In genomic region chr9:89314955-89315354, GRCh38 we compare ENCODE assay signal across 11 cellular contexts. TPM values are rescaled to one million over a fixed set of nuclear protein-coding genes. Genes with fewer than 3 reads are reported as not detected.
DNase-seq lines count a peak whose midpoint lies in the region; ATAC-seq, FAIRE-seq and TF ChIP-seq lines count a peak whose summit lies in the region.
"Had no signal": no experiment of that assay in that cellular context is flagged by ENCODE, and none has a peak within 500 bp of the region (broad histone marks: within the 10 kb centered on the region; RNA-seq: fewer than 3 reads in every experiment).

No MANE protein-coding gene starts in this region.

- in situ Hi-C loops in K562 (cut with MboI) = no loop called here

- peak overlapping the region; percentile 65 for H3K27ac Mint-ChIP-seq in activated CD4-positive, alpha-beta T cell treated with anti-CD3 and anti-CD28 coated beads for 36 hours

- CTCF ChIA-PET in activated CD4-positive, alpha-beta T cell treated with anti-CD3 and anti-CD28 coated beads for 36 hours (lab: Charles Lee) = no interaction called here
- CTCF ChIA-PET in K562 (lab: Yijun Ruan, JAX; ENCODE audit: low intra/inter-chr PET ratio) = no interaction called here

- H3K4me3 ChIP-seq in MG63 (peak overlapping the region; percentile 75; the same call in 1 of the 2 replicates), K562 (peak overlapping the region; percentile 82; the same call in 1 of the 2 replicates), neuron (ENCODE audit: low read length) (peak overlapping the region; percentile 97)

- no peaks in the 10 kb centered on the region for H3K27me3 Mint-ChIP-seq in activated CD4-positive, alpha-beta T cell treated with anti-CD3 and anti-CD28 coated beads for 36 hours

- WGBS in K562 (ENCODE audit: insufficient coverage, low coverage, missing lambda C conversion rate) = 63% methylated on average over 1 of the region's 1 CpG

- intact Hi-C loops in activated CD4-positive, alpha-beta T cell treated with anti-CD3 and anti-CD28 coated beads for 36 hours (cut with DNase I, micrococcal nuclease) = loop anchor here (10.0 kb wide), 4 partner anchors 210 to 1340 kb away; partner anchors contain the start of gene CDK20 (in 1 of the 2)
- intact Hi-C loops in K562 (cut with micrococcal nuclease) = no loop called here

- H3K9ac ChIP-seq in K562 (ENCODE audit: insufficient read depth in 1 of 2, low read depth in 2 of 2, low read length in 2 of 2) = peak overlapping the region in 1 of 2 experiments; percentile 98; a peak in 3 of 4 replicates

- no peaks in the 10 kb centered on the region for H3K9me3 ChIP-seq in MG63
- H3K9me3 ChIP-seq in K562 (replicated peaks; ENCODE audit: control insufficient read depth, insufficient read depth, low read depth, low read length) = no peaks in the 10 kb centered on the region
- no peaks in the 10 kb centered on the region for H3K9me3 ChIP-seq in neuron (ENCODE audit: low read length)

- H3K9me1 ChIP-seq in K562 (ENCODE audit: control insufficient read depth, insufficient read depth, low read length) = peaks cover 4% of the 10 kb centered on the region

- H4K20me1 ChIP-seq in K562 (replicated peaks; ENCODE audit: control insufficient read depth, insufficient read depth, low read length) = peaks cover 28% of the 10 kb centered on the region

- no peaks in the 10 kb centered on the region for H3K9me3 Mint-ChIP-seq in activated CD4-positive, alpha-beta T cell treated with anti-CD3 and anti-CD28 coated beads for 36 hours (ENCODE audit: low read depth)
- H3K9me3 Mint-ChIP-seq: activated T-cell treated with anti-CD3 and anti-CD28 coated beads, Interleukin-2, amount 50 U/mL, for 4 hours had no signal

- H3K79me2 ChIP-seq in K562 (ENCODE audit: control insufficient read depth, insufficient read depth, low read length) = peaks cover 87% of the 10 kb centered on the region

- FAIRE-seq in K562 (lab: Jason Lieb, UNC) = no peak
- FAIRE-seq: colon had no signal

- ATAC-seq in activated CD4-positive, alpha-beta T cell treated with anti-CD3 and anti-CD28 coated beads for 36 hours = no peak
- ATAC-seq in K562 = no peak
- ATAC-seq: activated T-cell treated with anti-CD3 and anti-CD28 coated beads, Interleukin-2, amount 50 U/mL, for 4 hours had no signal

- BruUV-seq in K562 (replicated peaks; lab: Mats Ljungman, UMichigan) = no TSS peak

- peak overlapping the region; percentile 74 for H3K4me2 ChIP-seq in K562 (ENCODE audit: insufficient read depth, low read length)

- no peak for TF ChIP-seq RAD21 in K562 (CRISPR knock-in tag; conservative IDR thresholded peaks at IDR 0.05 in 1 of 2, IDR thresholded peaks at IDR 0.05 in 1 of 2)

- no peaks in the 10 kb centered on the region for H3K27me3 ChIP-seq in MG63
- H3K27me3 ChIP-seq in K562 (ENCODE audit: control insufficient read depth in 2 of 2, insufficient read depth in 2 of 2, low read length in 2 of 2) = no peaks in the 10 kb centered on the region
- no peaks in the 10 kb centered on the region for H3K27me3 ChIP-seq in neuron (ENCODE audit: insufficient read depth, low read length)

- TF ChIP-seq EP300 in K562 (IDR thresholded peaks at IDR 0.05; ENCODE audit: low read length) = no peak

- H3K36me3 ChIP-seq in MG63 (peaks cover 63% of the 10 kb centered on the region), K562 (ENCODE audit: control insufficient read depth, insufficient read depth, low read length) (peaks cover 60% of the 10 kb centered on the region), neuron (ENCODE audit: insufficient read depth, low read length) (peaks cover 36% of the 10 kb centered on the region)

- peaks cover 71% of the 10 kb centered on the region for H3K36me3 Mint-ChIP-seq in activated CD4-positive, alpha-beta T cell treated with anti-CD3 and anti-CD28 coated beads for 36 hours (ENCODE audit: low read depth)

- DNase-seq in activated CD4-positive, alpha-beta T cell treated with anti-CD3 and anti-CD28 coated beads for 36 hours = no peak
- DNase-seq in activated CD4-positive, alpha-beta T cell treated with anti-CD3 and anti-CD28 coated beads for 4 hours = no peak
- no peak for DNase-seq in MG63
- DNase-seq in K562 (ENCODE audit: extremely low read depth in 1 of 4, low spot score in 3 of 4) = no peak
- no peak for DNase-seq in kidney tubule cell (ENCODE audit: low spot score)
- no peak for DNase-seq in NCI-H1930 (lab: John Stamatoyannopoulos, UW)
- DNase-seq in NCI-H82 (lab: John Stamatoyannopoulos, UW) = no peak
- DNase-seq: activated T-cell treated with anti-CD3 and anti-CD28 coated beads, Interleukin-2, amount 50 U/mL, for 4 hours; hippocampal formation had no signal

- TF ChIP-seq POLR2A in K562 (conservative IDR thresholded peaks at IDR 0.05) = no peak

- H3K4me1 ChIP-seq in K562 (replicated peaks in 1 of 2; ENCODE audit: control insufficient read depth in 2 of 2, insufficient read depth in 2 of 2, low read length in 2 of 2) (peaks cover 7% of the 10 kb centered on the region in 2 experiments; a peak in 3 of 5 replicates), neuron (ENCODE audit: insufficient read depth, low read length) (peaks cover 41% of the 10 kb centered on the region)

- POLR2A ChIA-PET in activated CD4-positive, alpha-beta T cell treated with anti-CD3 and anti-CD28 coated beads for 36 hours (lab: Charles Lee) = no interaction called here
- POLR2A ChIA-PET in K562 (lab: Yijun Ruan, JAX) = no interaction called here

- no peak for TF ChIP-seq CTCF in K562 (IDR thresholded peaks at IDR 0.05 in 2 of 3, conservative IDR thresholded peaks at IDR 0.05 in 1 of 3; ENCODE audit: insufficient read depth in 2 of 3, low read depth in 1 of 3, low read length in 3 of 3)

- H3K27ac ChIP-seq in K562 (ENCODE audit: extremely low read depth, low read depth, low read length) = no peak overlapping the region; the same call in 1 of the 3 replicates

- peak overlapping the region; percentile 87 for H3K4me3 Mint-ChIP-seq in activated CD4-positive, alpha-beta T cell treated with anti-CD3 and anti-CD28 coated beads for 36 hours
- H3K4me3 Mint-ChIP-seq: activated T-cell treated with anti-CD3 and anti-CD28 coated beads, Interleukin-2, amount 50 U/mL, for 4 hours had no signal

- H2AFZ ChIP-seq in K562 (ENCODE audit: low read depth, low read length) (no peak overlapping the region), neuron (ENCODE audit: low read depth, low read length) (no peak overlapping the region)

- H3K4me1 Mint-ChIP-seq in activated CD4-positive, alpha-beta T cell treated with anti-CD3 and anti-CD28 coated beads for 36 hours = peaks cover 52% of the 10 kb centered on the region

TF ChIP-seq in K562, 482 proteins besides CTCF, POLR2A, EP300 and RAD21 (continues in another document):
- TF ChIP-seq WHSC1 (IDR thresholded peaks at IDR 0.05; ENCODE audit: low read length) (no peak), ZFP30 (CRISPR knock-in tag; IDR thresholded peaks at IDR 0.05; ENCODE audit: borderline replicate concordance) (no peak), ZNF79 (CRISPR knock-in tag; IDR thresholded peaks at IDR 0.05; ENCODE audit: low read depth) (no peak), SETDB1 (IDR thresholded peaks at IDR 0.05; ENCODE audit: low read length) (no peak), SRSF3 (IDR thresholded peaks at IDR 0.05; ENCODE audit: insufficient read depth, low read length) (no peak)

RNA-seq across cellular contexts. Expression of gene SECISBP2, which starts 3.3 kb away (rescaled TPM):
- 10 to 100 TPM; 38.6 to 49.9 TPM for total RNA-seq in activated CD4-positive, alpha-beta T cell treated with anti-CD3 and anti-CD28 coated beads for 36 hours
- 7.4 and 9.7 TPM in 2 replicates for total RNA-seq in MG63 (2014; rRNA removed; shearing (Covaris generic); ENCODE audit: low replicate concordance)
- 54.0 and 118 TPM in 2 replicates for total RNA-seq in K562 (2011; cell fraction: chromatin; rRNA removed; ENCODE audit: low replicate concordance)
- 25.5 and 35.9 TPM in 2 replicates for total RNA-seq in K562 (2011; cell fraction: nucleolus; rRNA removed)
- 63.3 and 77.9 TPM in 2 replicates for total RNA-seq in K562 (2011; cell fraction: nucleoplasm; rRNA removed)
- total RNA-seq in K562 (2014; rRNA removed) (20.1 and 20.6 TPM in 2 replicates), K562 (2014; rRNA removed; fragmentation: Illumina TruSeq; extraction: Trizol) (27.7 and 30.6 TPM in 2 replicates), K562 (2015; rRNA removed; fragmentation: Illumina TruSeq; extraction: Trizol) (25.6 and 26.1 TPM in 2 replicates), K562 (2021) (23.9 and 25.0 TPM in 2 replicates)
- polyA plus RNA-seq in K562 (2011; rRNA removed) (39.7 and 41.6 TPM in 2 replicates), K562 (2014; fragmentation: Illumina TruSeq; extraction: Trizol) (30.8 and 36.0 TPM in 2 replicates), K562 (2014; fragmentation: Nextera tagmentation; extraction: Ambion mirVana) (1 to 10 TPM; 3.2 to 3.9 TPM), K562 (2014; rRNA removed) (26.6 and 31.0 TPM in 2 replicates)
- polyA plus RNA-seq in K562 (2011; cell fraction: cytosol; rRNA removed) = 15.8 and 21.9 TPM in 2 replicates
- polyA plus RNA-seq in K562 (2011; cell fraction: nucleus; rRNA removed) = 56.1 and 71.8 TPM in 2 replicates
- polyA plus RNA-seq in K562 (2012) = 16.4 and 25.8 TPM in 2 replicates
- 24.6 and 30.1 TPM in 2 replicates for polyA minus RNA-seq in K562 (2011; rRNA and poly(A)+ RNA removed)
- polyA minus RNA-seq in K562 (2011; cell fraction: cytosol; rRNA and poly(A)+ RNA removed) = 9.4 and 14.0 TPM in 2 replicates
- 23.8 and 38.4 TPM in 2 replicates for polyA minus RNA-seq in K562 (2011; cell fraction: nucleus; rRNA and poly(A)+ RNA removed)

RNA-seq across cellular contexts. Expression of gene CKS2, which starts 4.0 kb away (rescaled TPM):
- 100 to 1,000 TPM; 236 to 256 TPM for total RNA-seq in activated CD4-positive, alpha-beta T cell treated with anti-CD3 and anti-CD28 coated beads for 36 hours
- total RNA-seq in MG63 (2014; rRNA removed; shearing (Covaris generic); ENCODE audit: low replicate concordance) = 326 and 335 TPM in 2 replicates
- 19.4 and 24.0 TPM in 2 replicates for total RNA-seq in K562 (2011; cell fraction: chromatin; rRNA removed; ENCODE audit: low replicate concordance)
- total RNA-seq in K562 (2011; cell fraction: nucleolus; rRNA removed) = 23.8 TPM in 2 replicates
- 42.3 and 44.0 TPM in 2 replicates for total RNA-seq in K562 (2011; cell fraction: nucleoplasm; rRNA removed)
- total RNA-seq in K562 (2014; rRNA removed) (92.9 and 123 TPM in 2 replicates), K562 (2014; rRNA removed; fragmentation: Illumina TruSeq; extraction: Trizol) (300 and 321 TPM in 2 replicates), K562 (2015; rRNA removed; fragmentation: Illumina TruSeq; extraction: Trizol) (339 and 348 TPM in 2 replicates), K562 (2021) (146 and 167 TPM in 2 replicates)
- polyA plus RNA-seq in K562 (2011; rRNA removed) (429 and 448 TPM in 2 replicates), K562 (2014; fragmentation: Illumina TruSeq; extraction: Trizol) (248 and 256 TPM in 2 replicates), K562 (2014; fragmentation: Nextera tagmentation; extraction: Ambion mirVana) (100 to 1,000 TPM; 853 to 941 TPM), K562 (2014; rRNA removed) (241 and 319 TPM in 2 replicates)
- 508 and 550 TPM in 2 replicates for polyA plus RNA-seq in K562 (2011; cell fraction: cytosol; rRNA removed)
- polyA plus RNA-seq in K562 (2011; cell fraction: nucleus; rRNA removed) = 67.9 and 138 TPM in 2 replicates
- polyA plus RNA-seq in K562 (2012) = 138 and 394 TPM in 2 replicates
- polyA minus RNA-seq in K562 (2011; rRNA and poly(A)+ RNA removed) = 181 and 187 TPM in 2 replicates
- 77.6 and 77.9 TPM in 2 replicates for polyA minus RNA-seq in K562 (2011; cell fraction: cytosol; rRNA and poly(A)+ RNA removed)
- 18.2 and 31.9 TPM in 2 replicates for polyA minus RNA-seq in K562 (2011; cell fraction: nucleus; rRNA and poly(A)+ RNA removed)
